ENCODE assay signal across 1 cellular context in genomic region chr1:116318897-116319296, GRCh38.
TF ChIP-seq lines count a peak whose summit lies in the region.

No MANE protein-coding gene starts in this region.

TF ChIP-seq in K562, 482 proteins besides CTCF, POLR2A, EP300 and RAD21 (continued from another document and continues in another):
- TF ChIP-seq, protein P1, sequence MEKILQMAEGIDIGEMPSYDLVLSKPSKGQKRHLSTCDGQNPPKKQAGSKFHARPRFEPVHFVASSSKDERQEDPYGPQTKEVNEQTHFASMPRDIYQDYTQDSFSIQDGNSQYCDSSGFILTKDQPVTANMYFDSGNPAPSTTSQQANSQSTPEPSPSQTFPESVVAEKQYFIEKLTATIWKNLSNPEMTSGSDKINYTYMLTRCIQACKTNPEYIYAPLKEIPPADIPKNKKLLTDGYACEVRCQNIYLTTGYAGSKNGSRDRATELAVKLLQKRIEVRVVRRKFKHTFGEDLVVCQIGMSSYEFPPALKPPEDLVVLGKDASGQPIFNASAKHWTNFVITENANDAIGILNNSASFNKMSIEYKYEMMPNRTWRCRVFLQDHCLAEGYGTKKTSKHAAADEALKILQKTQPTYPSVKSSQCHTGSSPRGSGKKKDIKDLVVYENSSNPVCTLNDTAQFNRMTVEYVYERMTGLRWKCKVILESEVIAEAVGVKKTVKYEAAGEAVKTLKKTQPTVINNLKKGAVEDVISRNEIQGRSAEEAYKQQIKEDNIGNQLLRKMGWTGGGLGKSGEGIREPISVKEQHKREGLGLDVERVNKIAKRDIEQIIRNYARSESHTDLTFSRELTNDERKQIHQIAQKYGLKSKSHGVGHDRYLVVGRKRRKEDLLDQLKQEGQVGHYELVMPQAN (IDR thresholded peaks at IDR 0.05; ENCODE audit: borderline replicate concordance), result no peak
- TF ChIP-seq MECOM (CRISPR knock-in tag; IDR thresholded peaks at IDR 0.05) (no peak), PURB (CRISPR knock-in tag; IDR thresholded peaks at IDR 0.05; ENCODE audit: low read depth) (no peak), ESRRB (CRISPR knock-in tag; IDR thresholded peaks at IDR 0.05; ENCODE audit: borderline replicate concordance) (no peak), BCL6 (CRISPR knock-in tag; IDR thresholded peaks at IDR 0.05) (no peak), STAG1 (CRISPR knock-in tag; IDR thresholded peaks at IDR 0.05; ENCODE audit: borderline replicate concordance) (no peak), ZNF121 (CRISPR knock-in tag; conservative IDR thresholded peaks at IDR 0.05) (no peak), ZEB2 (IDR thresholded peaks at IDR 0.05) (0 out of 2 replicates have a peak, but pooled peaks have one; percentile 18), KDM1A (IDR thresholded peaks at IDR 0.05) (no peak), CGGBP1 (CRISPR knock-in tag; IDR thresholded peaks at IDR 0.05) (no peak), ZBTB17 (CRISPR knock-in tag; IDR thresholded peaks at IDR 0.05) (no peak), YBX1 (IDR thresholded peaks at IDR 0.05) (no peak), HDAC1 (IDR thresholded peaks at IDR 0.05) (no peak), HOMEZ (CRISPR knock-in tag; IDR thresholded peaks at IDR 0.05) (no peak), NUFIP1 (IDR thresholded peaks at IDR 0.05; ENCODE audit: partially characterized antibody) (no peak), CBX5 (IDR thresholded peaks at IDR 0.05; ENCODE audit: borderline replicate concordance, low read depth) (no peak), NBN (IDR thresholded peaks at IDR 0.05; ENCODE audit: low read depth) (no peak), SMARCA4 (IDR thresholded peaks at IDR 0.05) (peak; percentile 66), ZNF696 (CRISPR knock-in tag; conservative IDR thresholded peaks at IDR 0.05) (no peak), NFE2L1 (tag; IDR thresholded peaks at IDR 0.05; ENCODE audit: borderline replicate concordance, low read depth) (no peak), RBM17 (IDR thresholded peaks at IDR 0.05; ENCODE audit: borderline replicate concordance, low read depth, low read length) (no peak), MED1 (CRISPR knock-in tag; IDR thresholded peaks at IDR 0.05; ENCODE audit: borderline replicate concordance) (no peak), CBX1 (IDR thresholded peaks at IDR 0.05; ENCODE audit: low read depth) (no peak), ARHGAP35 (IDR thresholded peaks at IDR 0.05; ENCODE audit: partially characterized antibody) (no peak), RBM39 (optimal IDR thresholded peaks at IDR 0.05; ENCODE audit: low read depth, low read length) (no peak), TEAD1 (CRISPR knock-in tag; IDR thresholded peaks at IDR 0.05) (no peak; a peak in 1 of 4 replicates), ATF3 (IDR thresholded peaks at IDR 0.05) (peak; percentile 76), ATF3 (CRISPR knock-in tag; conservative IDR thresholded peaks at IDR 0.05) (no peak), ZNF699 (CRISPR knock-in tag; IDR thresholded peaks at IDR 0.05; ENCODE audit: insufficient replicate concordance) (no peak), ASH1L (IDR thresholded peaks at IDR 0.05; ENCODE audit: borderline replicate concordance, low read depth, partially characterized antibody) (no peak), HMG20A (CRISPR knock-in tag; conservative IDR thresholded peaks at IDR 0.05) (no peak), ZNF740 (CRISPR knock-in tag; IDR thresholded peaks at IDR 0.05) (no peak), ZNF740 (tag; IDR thresholded peaks at IDR 0.05) (no peak), SRSF1 (IDR thresholded peaks at IDR 0.05; ENCODE audit: low read depth, low read length) (no peak), PRPF4 (IDR thresholded peaks at IDR 0.05; ENCODE audit: insufficient read depth, low read depth, low read length, poor library complexity, severe bottlenecking) (no peak), HNRNPH1 (optimal IDR thresholded peaks at IDR 0.05; ENCODE audit: low read depth, low read length) (no peak), ZNF445 (CRISPR knock-in tag; IDR thresholded peaks at IDR 0.05; ENCODE audit: low read depth) (no peak), PHF20 (IDR thresholded peaks at IDR 0.05; ENCODE audit: partially characterized antibody) (no peak), NR2C1 (IDR thresholded peaks at IDR 0.05) (no peak), NR2C1 (tag; IDR thresholded peaks at IDR 0.05) (peak; percentile 69), ZNF165 (CRISPR knock-in tag; IDR thresholded peaks at IDR 0.05; ENCODE audit: borderline replicate concordance) (no peak), ZSCAN32 (CRISPR knock-in tag; IDR thresholded peaks at IDR 0.05) (no peak), ELK3 (CRISPR knock-in tag; IDR thresholded peaks at IDR 0.05) (no peak), YY1 (IDR thresholded peaks at IDR 0.05; ENCODE audit: borderline replicate concordance in 1 of 3, control insufficient read depth in 1 of 3, extremely low read depth in 1 of 3, insufficient read depth in 3 of 3, insufficient read length in 1 of 3, insufficient replicate concordance in 2 of 3, low read depth in 1 of 3, low read length in 2 of 3) (peak in 1 of 3 experiments; percentile 29), CBFA2T2 (conservative IDR thresholded peaks at IDR 0.05) (no peak), NFATC3 (IDR thresholded peaks at IDR 0.05) (no peak), DPF2 (IDR thresholded peaks at IDR 0.05) (peak; percentile 61; the same call in 1 of the 2 replicates), ZNF12 (CRISPR knock-in tag; IDR thresholded peaks at IDR 0.05) (no peak), SMARCC2 (IDR thresholded peaks at IDR 0.05; ENCODE audit: low read depth) (no peak), ADNP (tag; IDR thresholded peaks at IDR 0.05) (no peak), RNF219 (CRISPR knock-in tag; IDR thresholded peaks at IDR 0.05) (no peak)
- TF ChIP-seq, protein P2, sequence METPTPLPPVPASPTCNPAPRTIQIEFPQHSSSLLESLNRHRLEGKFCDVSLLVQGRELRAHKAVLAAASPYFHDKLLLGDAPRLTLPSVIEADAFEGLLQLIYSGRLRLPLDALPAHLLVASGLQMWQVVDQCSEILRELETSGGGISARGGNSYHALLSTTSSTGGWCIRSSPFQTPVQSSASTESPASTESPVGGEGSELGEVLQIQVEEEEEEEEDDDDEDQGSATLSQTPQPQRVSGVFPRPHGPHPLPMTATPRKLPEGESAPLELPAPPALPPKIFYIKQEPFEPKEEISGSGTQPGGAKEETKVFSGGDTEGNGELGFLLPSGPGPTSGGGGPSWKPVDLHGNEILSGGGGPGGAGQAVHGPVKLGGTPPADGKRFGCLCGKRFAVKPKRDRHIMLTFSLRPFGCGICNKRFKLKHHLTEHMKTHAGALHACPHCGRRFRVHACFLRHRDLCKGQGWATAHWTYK (CRISPR knock-in tag; IDR thresholded peaks at IDR 0.05), result no peak
- TF ChIP-seq, protein P3, sequence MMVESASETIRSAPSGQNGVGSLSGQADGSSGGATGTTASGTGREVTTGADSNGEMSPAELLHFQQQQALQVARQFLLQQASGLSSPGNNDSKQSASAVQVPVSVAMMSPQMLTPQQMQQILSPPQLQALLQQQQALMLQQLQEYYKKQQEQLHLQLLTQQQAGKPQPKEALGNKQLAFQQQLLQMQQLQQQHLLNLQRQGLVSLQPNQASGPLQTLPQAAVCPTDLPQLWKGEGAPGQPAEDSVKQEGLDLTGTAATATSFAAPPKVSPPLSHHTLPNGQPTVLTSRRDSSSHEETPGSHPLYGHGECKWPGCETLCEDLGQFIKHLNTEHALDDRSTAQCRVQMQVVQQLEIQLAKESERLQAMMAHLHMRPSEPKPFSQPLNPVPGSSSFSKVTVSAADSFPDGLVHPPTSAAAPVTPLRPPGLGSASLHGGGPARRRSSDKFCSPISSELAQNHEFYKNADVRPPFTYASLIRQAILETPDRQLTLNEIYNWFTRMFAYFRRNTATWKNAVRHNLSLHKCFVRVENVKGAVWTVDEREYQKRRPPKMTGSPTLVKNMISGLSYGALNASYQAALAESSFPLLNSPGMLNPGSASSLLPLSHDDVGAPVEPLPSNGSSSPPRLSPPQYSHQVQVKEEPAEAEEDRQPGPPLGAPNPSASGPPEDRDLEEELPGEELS (CRISPR knock-in tag; IDR thresholded peaks at IDR 0.05; ENCODE audit: borderline replicate concordance), result no peak
- TF ChIP-seq, protein P4, sequence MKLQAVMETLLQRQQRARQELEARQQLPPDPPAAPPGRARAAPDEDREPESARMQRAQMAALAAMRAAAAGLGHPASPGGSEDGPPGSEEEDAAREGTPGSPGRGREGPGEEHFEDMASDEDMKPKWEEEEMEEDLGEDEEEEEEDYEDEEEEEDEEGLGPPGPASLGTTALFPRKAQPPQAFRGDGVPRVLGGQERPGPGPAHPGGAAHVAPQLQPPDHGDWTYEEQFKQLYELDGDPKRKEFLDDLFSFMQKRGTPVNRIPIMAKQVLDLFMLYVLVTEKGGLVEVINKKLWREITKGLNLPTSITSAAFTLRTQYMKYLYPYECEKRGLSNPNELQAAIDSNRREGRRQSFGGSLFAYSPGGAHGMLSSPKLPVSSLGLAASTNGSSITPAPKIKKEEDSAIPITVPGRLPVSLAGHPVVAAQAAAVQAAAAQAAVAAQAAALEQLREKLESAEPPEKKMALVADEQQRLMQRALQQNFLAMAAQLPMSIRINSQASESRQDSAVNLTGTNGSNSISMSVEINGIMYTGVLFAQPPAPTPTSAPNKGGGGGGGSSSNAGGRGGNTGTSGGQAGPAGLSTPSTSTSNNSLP (IDR thresholded peaks at IDR 0.05; ENCODE audit: borderline replicate concordance, low read depth, low read length), result no peak
- TF ChIP-seq, protein P5, sequence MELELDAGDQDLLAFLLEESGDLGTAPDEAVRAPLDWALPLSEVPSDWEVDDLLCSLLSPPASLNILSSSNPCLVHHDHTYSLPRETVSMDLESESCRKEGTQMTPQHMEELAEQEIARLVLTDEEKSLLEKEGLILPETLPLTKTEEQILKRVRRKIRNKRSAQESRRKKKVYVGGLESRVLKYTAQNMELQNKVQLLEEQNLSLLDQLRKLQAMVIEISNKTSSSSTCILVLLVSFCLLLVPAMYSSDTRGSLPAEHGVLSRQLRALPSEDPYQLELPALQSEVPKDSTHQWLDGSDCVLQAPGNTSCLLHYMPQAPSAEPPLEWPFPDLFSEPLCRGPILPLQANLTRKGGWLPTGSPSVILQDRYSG (tag; conservative IDR thresholded peaks at IDR 0.05; ENCODE audit: low read depth), result 0 out of 2 replicates have a peak, but pooled peaks have one; percentile 58
- TF ChIP-seq, protein P6, sequence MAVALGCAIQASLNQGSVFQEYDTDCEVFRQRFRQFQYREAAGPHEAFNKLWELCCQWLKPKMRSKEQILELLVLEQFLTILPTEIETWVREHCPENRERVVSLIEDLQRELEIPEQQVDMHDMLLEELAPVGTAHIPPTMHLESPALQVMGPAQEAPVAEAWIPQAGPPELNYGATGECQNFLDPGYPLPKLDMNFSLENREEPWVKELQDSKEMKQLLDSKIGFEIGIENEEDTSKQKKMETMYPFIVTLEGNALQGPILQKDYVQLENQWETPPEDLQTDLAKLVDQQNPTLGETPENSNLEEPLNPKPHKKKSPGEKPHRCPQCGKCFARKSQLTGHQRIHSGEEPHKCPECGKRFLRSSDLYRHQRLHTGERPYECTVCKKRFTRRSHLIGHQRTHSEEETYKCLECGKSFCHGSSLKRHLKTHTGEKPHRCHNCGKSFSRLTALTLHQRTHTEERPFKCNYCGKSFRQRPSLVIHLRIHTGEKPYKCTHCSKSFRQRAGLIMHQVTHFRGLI (CRISPR knock-in tag; IDR thresholded peaks at IDR 0.05), result no peak
